Comparison of ENCODE assay signal across 2 cellular contexts in genomic region chr9:117555964-117556629, GRCh38.
TF ChIP-seq lines count a peak whose summit lies in the region.

No MANE protein-coding gene starts in this region.

TF ChIP-seq in SK-N-SH, 30 proteins besides CTCF, POLR2A, EP300 and RAD21 (continued from another document):
- TF ChIP-seq REST (IDR thresholded peaks at IDR 0.05; ENCODE audit: low read depth, low read length) (no peak), ZBTB33 (IDR thresholded peaks at IDR 0.05; ENCODE audit: borderline replicate concordance, low read depth) (no peak), RXRA (IDR thresholded peaks at IDR 0.05; ENCODE audit: borderline replicate concordance, low read depth) (no peak), MEF2A (IDR thresholded peaks at IDR 0.05; ENCODE audit: borderline replicate concordance, low read depth) (no peak), MAX (IDR thresholded peaks at IDR 0.05; ENCODE audit: low read depth) (no peak), NFIC (IDR thresholded peaks at IDR 0.05; ENCODE audit: borderline replicate concordance) (no peak), TEAD4 (IDR thresholded peaks at IDR 0.05; ENCODE audit: borderline replicate concordance, insufficient read depth) (no peak), GATA2 (CRISPR knock-in tag; IDR thresholded peaks at IDR 0.05) (no peak)

TF ChIP-seq in SK-N-SH treated with all-trans-retinoic acid at 6 μM for 48 hours, 23 proteins besides CTCF, POLR2A, EP300 and RAD21 (continued from another document):
- TF ChIP-seq POU6F1 (CRISPR knock-in tag; IDR thresholded peaks at IDR 0.05; ENCODE audit: borderline replicate concordance, low read depth) (no peak), ZNF70 (CRISPR knock-in tag; IDR thresholded peaks at IDR 0.05) (no peak), OSR1 (CRISPR knock-in tag; IDR thresholded peaks at IDR 0.05) (no peak)
